16 cellular contexts compared by ENCODE assay signal in genomic region chr13:33388254-33388998, GRCh38.
DNase-seq lines count a peak whose midpoint lies in the region; ATAC-seq and TF ChIP-seq lines count a peak whose summit lies in the region.
"Had no signal": no experiment of that assay in that cellular context is flagged by ENCODE, and none has a peak within 500 bp of the region (broad histone marks: within the 10 kb centered on the region; RNA-seq: fewer than 3 reads in every experiment).

No MANE protein-coding gene starts in this region.

- no peaks in the 10 kb centered on the region for H3K36me3 Mint-ChIP-seq in natural killer cell treated with Interleukin-12 subunit alpha and Interleukin-12 subunit beta and Interleukin-15 and Interleukin-18, amount 100 ng/mL, for 72 hours
- no peaks in the 10 kb centered on the region for H3K36me3 Mint-ChIP-seq in T-helper 17 cell (ENCODE audit: low read depth)

- H3K36me3 ChIP-seq in brain microvascular endothelial cell (replicated peaks) (no peaks in the 10 kb centered on the region), SJCRH30 (no peaks in the 10 kb centered on the region), OCI-LY7 (ENCODE audit: insufficient read depth, low read length) (no peaks in the 10 kb centered on the region)
- H3K36me3 ChIP-seq: gastroesophageal sphincter had no signal

- H3K27me3 Mint-ChIP-seq in natural killer cell treated with Interleukin-12 subunit alpha and Interleukin-12 subunit beta and Interleukin-15 and Interleukin-18, amount 100 ng/mL, for 72 hours = no peaks in the 10 kb centered on the region
- H3K27me3 Mint-ChIP-seq in T-helper 17 cell = peaks cover 20% of the 10 kb centered on the region
- H3K27me3 Mint-ChIP-seq: stimulated activated naive CD8-positive, alpha-beta T cell treated with anti-CD3 and anti-CD28 coated beads, Interleukin-15, amount 100 ng/mL, for 72 hours had no signal

- no TSS peak for BruUV-seq in OCI-LY7 (replicated peaks; lab: Mats Ljungman, UMichigan)

- H3K79me2 ChIP-seq in OCI-LY7 (ENCODE audit: insufficient read depth, low read depth, low read length) = no peaks in the 10 kb centered on the region

- in situ Hi-C loops in brain microvascular endothelial cell (cut with HindIII; ENCODE audit: low pct_ligation_motif_present, low sequenced_read_pairs) = no loop called here

- H3K4me3 ChIP-seq in brain microvascular endothelial cell (ENCODE audit: low read depth, low read length) = no peak overlapping the region
- no peak overlapping the region for H3K4me3 ChIP-seq in SJCRH30
- no peak overlapping the region for H3K4me3 ChIP-seq in OCI-LY7 (ENCODE audit: low read depth, low read length, poor library complexity, severe bottlenecking)
- H3K4me3 ChIP-seq: gastroesophageal sphincter had no signal

- TF ChIP-seq CTCF in brain microvascular endothelial cell (IDR thresholded peaks at IDR 0.05; ENCODE audit: low read depth, low read length, missing control alignments) = peak; percentile 15
- TF ChIP-seq CTCF in OCI-LY7 (conservative IDR thresholded peaks at IDR 0.05; ENCODE audit: low read length) = no peak

- CTCF ChIA-PET in OCI-LY7 (lab: Charles Lee; ENCODE audit: unreplicated experiment) = no interaction called here

- H3K27ac Mint-ChIP-seq in natural killer cell treated with Interleukin-12 subunit alpha and Interleukin-12 subunit beta and Interleukin-15 and Interleukin-18, amount 100 ng/mL, for 72 hours = no peak overlapping the region
- H3K27ac Mint-ChIP-seq in T-helper 17 cell = no peak overlapping the region
- H3K27ac Mint-ChIP-seq: activated CD8-positive, alpha-beta T cell treated with anti-CD3 and anti-CD28 coated beads for 36 hours; activated naive CD4-positive, alpha-beta T cell treated with anti-CD3 and anti-CD28 coated beads for 36 hours; stimulated activated naive CD8-positive, alpha-beta T cell treated with anti-CD3 and anti-CD28 coated beads, Interleukin-15, amount 100 ng/mL, for 72 hours had no signal

- intact Hi-C loops in OCI-LY7 (cut with micrococcal nuclease; ENCODE audit: unreplicated experiment) = no loop called here

- no peaks in the 10 kb centered on the region for H3K9me2 ChIP-seq in OCI-LY7 (ENCODE audit: insufficient read depth, low read length)

- ATAC-seq in GM18511 (IDR thresholded peaks at IDR 0.05; ENCODE audit: unreplicated experiment) (peak; percentile 51), T-helper 17 cell (no peak)
- ATAC-seq in natural killer cell treated with Interleukin-12 subunit alpha and Interleukin-12 subunit beta and Interleukin-15 and Interleukin-18, amount 100 ng/mL, for 72 hours = peak; percentile 24
- ATAC-seq: activated CD8-positive, alpha-beta T cell treated with anti-CD3 and anti-CD28 coated beads for 36 hours; gastroesophageal sphincter; stimulated activated naive CD8-positive, alpha-beta T cell treated with anti-CD3 and anti-CD28 coated beads, Interleukin-15, amount 100 ng/mL, for 72 hours had no signal

- no peaks in the 10 kb centered on the region for H3K9me3 ChIP-seq in T-helper 17 cell (ENCODE audit: control insufficient read depth, low read length, poor library complexity, severe bottlenecking)
- no peaks in the 10 kb centered on the region for H3K9me3 ChIP-seq in SJCRH30 (replicated peaks)
- no peaks in the 10 kb centered on the region for H3K9me3 ChIP-seq in OCI-LY7 (ENCODE audit: low read length)
- H3K9me3 ChIP-seq: gastroesophageal sphincter had no signal

- no peaks in the 10 kb centered on the region for H4K20me1 ChIP-seq in OCI-LY7 (ENCODE audit: insufficient read depth, low read length)

- POLR2A ChIA-PET in OCI-LY7 (lab: Charles Lee) = interaction anchor here (0.7 to 1.2 kb wide), 3 partner anchors 17 to 1472 kb away, joined by 3 to 4 read pairs (median 3); no protein-coding TSS in a partner anchor

- H2AFZ ChIP-seq in OCI-LY7 (ENCODE audit: low read length) = no peak overlapping the region

- H3K9me3 Mint-ChIP-seq in natural killer cell treated with Interleukin-12 subunit alpha and Interleukin-12 subunit beta and Interleukin-15 and Interleukin-18, amount 100 ng/mL, for 72 hours = no peaks in the 10 kb centered on the region
- H3K9me3 Mint-ChIP-seq: activated CD8-positive, alpha-beta T cell treated with anti-CD3 and anti-CD28 coated beads for 36 hours; activated naive CD4-positive, alpha-beta T cell treated with anti-CD3 and anti-CD28 coated beads for 36 hours; stimulated activated naive CD8-positive, alpha-beta T cell treated with anti-CD3 and anti-CD28 coated beads, Interleukin-15, amount 100 ng/mL, for 72 hours had no signal

- H3K4me1 Mint-ChIP-seq in natural killer cell treated with Interleukin-12 subunit alpha and Interleukin-12 subunit beta and Interleukin-15 and Interleukin-18, amount 100 ng/mL, for 72 hours (ENCODE audit: low read depth in 2 of 2) = no peaks in the 10 kb centered on the region
- H3K4me1 Mint-ChIP-seq in T-helper 17 cell = no peaks in the 10 kb centered on the region
- H3K4me1 Mint-ChIP-seq: stimulated activated naive CD8-positive, alpha-beta T cell treated with anti-CD3 and anti-CD28 coated beads, Interleukin-15, amount 100 ng/mL, for 72 hours had no signal

- no peak overlapping the region for H3K4me2 ChIP-seq in OCI-LY7 (ENCODE audit: low read length)

- H3K4me3 Mint-ChIP-seq in natural killer cell treated with Interleukin-12 subunit alpha and Interleukin-12 subunit beta and Interleukin-15 and Interleukin-18, amount 100 ng/mL, for 72 hours = no peak overlapping the region
- no peak overlapping the region for H3K4me3 Mint-ChIP-seq in T-helper 17 cell
- H3K4me3 Mint-ChIP-seq: activated CD8-positive, alpha-beta T cell treated with anti-CD3 and anti-CD28 coated beads for 36 hours; activated naive CD4-positive, alpha-beta T cell treated with anti-CD3 and anti-CD28 coated beads for 36 hours; stimulated activated naive CD8-positive, alpha-beta T cell treated with anti-CD3 and anti-CD28 coated beads, Interleukin-15, amount 100 ng/mL, for 72 hours had no signal

- no peak overlapping the region for H3K27ac ChIP-seq in brain microvascular endothelial cell
- no peak overlapping the region for H3K27ac ChIP-seq in SJCRH30
- no peak overlapping the region for H3K27ac ChIP-seq in OCI-LY7 (ENCODE audit: low read depth, low read length, poor library complexity, severe bottlenecking)
- H3K27ac ChIP-seq: gastroesophageal sphincter had no signal

- H3K27me3 ChIP-seq in brain microvascular endothelial cell (replicated peaks) (no peaks in the 10 kb centered on the region), SJCRH30 (no peaks in the 10 kb centered on the region)
- H3K27me3 ChIP-seq: gastroesophageal sphincter had no signal

- H3K4me1 ChIP-seq in SJCRH30 (no peaks in the 10 kb centered on the region), OCI-LY7 (ENCODE audit: insufficient read depth, low read length, poor library complexity, severe bottlenecking) (no peaks in the 10 kb centered on the region)

- peak; percentile 34 for DNase-seq in LHCN-M2 (ENCODE audit: low read depth)
- DNase-seq in brain microvascular endothelial cell = no peak
- no peak for DNase-seq in natural killer cell treated with Interleukin-12 subunit alpha and Interleukin-12 subunit beta and Interleukin-15 and Interleukin-18, amount 100 ng/mL, for 72 hours (ENCODE audit: low spot score)
- DNase-seq in T-helper 17 cell = no peak
- DNase-seq in mucosa of gallbladder (ENCODE audit: low spot score) = no peak
- no peak for DNase-seq in SJCRH30
- DNase-seq in OCI-LY7 (ENCODE audit: low spot score) = no peak
- DNase-seq: activated CD8-positive, alpha-beta T cell treated with anti-CD3 and anti-CD28 coated beads for 36 hours; activated naive CD4-positive, alpha-beta T cell treated with anti-CD3 and anti-CD28 coated beads for 36 hours; COR-L47; NCI-H524; nucleus accumbens; stimulated activated CD4-positive, alpha-beta T cell treated with anti-CD3 and anti-CD28 coated beads, Interleukin-2, amount 100 ng/mL, for 24 hours; stimulated activated naive CD8-positive, alpha-beta T cell treated with anti-CD3 and anti-CD28 coated beads, Interleukin-15, amount 100 ng/mL, for 72 hours had no signal
